Comparison of ENCODE assay signal across 1 cellular context in genomic region chr9:115226152-115226551, GRCh38.
TF ChIP-seq lines count a peak whose summit lies in the region.

No MANE protein-coding gene starts in this region.

TF ChIP-seq in WTC11, 78 proteins besides CTCF, POLR2A, EP300 and RAD21 (continued from another document):
- TF ChIP-seq ZNF425 (CRISPR knock-in tag; conservative IDR thresholded peaks at IDR 0.05) = no peak
- no peak for TF ChIP-seq ESRRA (CRISPR knock-in tag; IDR thresholded peaks at IDR 0.05; ENCODE audit: borderline replicate concordance)
- TF ChIP-seq TEAD1 (CRISPR knock-in tag; IDR thresholded peaks at IDR 0.05) = no peak
- TF ChIP-seq, protein P1, sequence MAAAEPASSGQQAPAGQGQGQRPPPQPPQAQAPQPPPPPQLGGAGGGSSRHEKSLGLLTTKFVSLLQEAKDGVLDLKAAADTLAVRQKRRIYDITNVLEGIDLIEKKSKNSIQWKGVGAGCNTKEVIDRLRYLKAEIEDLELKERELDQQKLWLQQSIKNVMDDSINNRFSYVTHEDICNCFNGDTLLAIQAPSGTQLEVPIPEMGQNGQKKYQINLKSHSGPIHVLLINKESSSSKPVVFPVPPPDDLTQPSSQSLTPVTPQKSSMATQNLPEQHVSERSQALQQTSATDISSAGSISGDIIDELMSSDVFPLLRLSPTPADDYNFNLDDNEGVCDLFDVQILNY (CRISPR knock-in tag; IDR thresholded peaks at IDR 0.05) = no peak
TF ChIP-seq in WTC11: peak in this region for 0.
